Comparison of ENCODE assay signal across 1 cellular context in genomic region chr3:147015334-147015733, GRCh38.
TF ChIP-seq lines count a peak whose summit lies in the region.

No MANE protein-coding gene starts in this region.

TF ChIP-seq in GM23338, 12 proteins besides CTCF, POLR2A, EP300 and RAD21:
- TF ChIP-seq ZNF462 (CRISPR knock-in tag; IDR thresholded peaks at IDR 0.05) (no peak), JUNB (IDR thresholded peaks at IDR 0.05; ENCODE audit: unreplicated experiment) (no peak), STAT1 (IDR thresholded peaks at IDR 0.05; ENCODE audit: unreplicated experiment) (no peak), ZNF114 (CRISPR knock-in tag; IDR thresholded peaks at IDR 0.05) (no peak), NANOG (IDR thresholded peaks at IDR 0.05; ENCODE audit: borderline replicate concordance) (no peak), EZH2phosphoT487 (IDR thresholded peaks at IDR 0.05; ENCODE audit: unreplicated experiment) (no peak), REST (IDR thresholded peaks at IDR 0.05; ENCODE audit: unreplicated experiment) (no peak), CREB1 (CRISPR knock-in tag; IDR thresholded peaks at IDR 0.05; ENCODE audit: low read depth) (no peak), ETS1 (IDR thresholded peaks at IDR 0.05) (no peak), EZH2 (IDR thresholded peaks at IDR 0.05; ENCODE audit: low read depth, unreplicated experiment) (no peak), POLR2AphosphoS5 (IDR thresholded peaks at IDR 0.05; ENCODE audit: low read depth) (no peak), ZNF331 (CRISPR knock-in tag; IDR thresholded peaks at IDR 0.05; ENCODE audit: low read depth) (no peak)
TF ChIP-seq in GM23338: peak in this region for 0.
